ENCODE assay signal across 21 cellular contexts in genomic region chr17:82665226-82665625, GRCh38. TPM values are rescaled to one million over a fixed set of nuclear protein-coding genes. Genes with fewer than 3 reads are reported as not detected.
A peak's percentile ranks its signal among the peaks of the same experiment; 100 is the strongest.
DNase-seq lines count a peak whose midpoint lies in the region; ATAC-seq and TF ChIP-seq lines count a peak whose summit lies in the region.
"Had no signal": no experiment of that assay in that cellular context is flagged by ENCODE, and none has a peak within 500 bp of the region (broad histone marks: within the 10 kb centered on the region; RNA-seq: fewer than 3 reads in every experiment).

No MANE protein-coding gene starts in this region.

- in situ Hi-C loops in transverse colon (cut with MboI; ENCODE audit: low pct_ligation_motif_present in 1 of 4, low pct_unique_long_range_greater_than_20kb in 1 of 4, low sequenced_read_pairs in 3 of 4), result loop anchor here in 2 of 4 donors (10.0 to 25.0 kb wide), 2 partner anchors 97 to 100 kb away; partner anchors contain the start of gene TBCD (in 1 of the 2)

- no peak for TF ChIP-seq POLR2A in transverse colon (IDR thresholded peaks at IDR 0.05)

- TF ChIP-seq EP300 in transverse colon (IDR thresholded peaks at IDR 0.05; ENCODE audit: low read depth), result no peak

- H3K27ac ChIP-seq in transverse colon, result no peak overlapping the region
- H3K27ac ChIP-seq: KMS-11, Peyer's patch, SK-N-MC had no signal

- TF ChIP-seq CTCF in mucosa of descending colon (IDR thresholded peaks at IDR 0.05), result no peak
- no peak for TF ChIP-seq CTCF in transverse colon (IDR thresholded peaks at IDR 0.05)

- intact Hi-C loops in Right ventricle myocardium superior (cut with DNase I), result loop anchor here (10.0 kb wide), 1 partner anchor 100 kb away; no protein-coding TSS in a partner anchor
- intact Hi-C loops in cardiac septum (cut with DNase I), result loop anchor here (5.0 kb wide), 1 partner anchor 72 kb away; the partner anchor contains the start of gene FN3K
- intact Hi-C loops in mucosa of descending colon (cut with DNase I, micrococcal nuclease), result no loop called here
- intact Hi-C loops in posterior vena cava (cut with DNase I), result loop anchor here in 1 of 2 donors (10.0 kb wide), 1 partner anchor 310 kb away; the partner anchor contains the start of gene TEX19
- intact Hi-C loops in transverse colon (cut with DNase I; ENCODE audit: low total_unique reads), result loop anchor here (10.0 kb wide), 1 partner anchor 110 kb away; no protein-coding TSS in a partner anchor

- H3K27me3 ChIP-seq in H7 (ENCODE audit: control insufficient read depth, insufficient read depth, low read length), result no peaks in the 10 kb centered on the region; the same call in 1 of the 2 replicates
- H3K27me3 ChIP-seq in transverse colon, result no peaks in the 10 kb centered on the region
- H3K27me3 ChIP-seq: BE2C, Peyer's patch had no signal

- ATAC-seq in Right ventricle myocardium superior (ENCODE audit: poor library complexity), result no peak
- ATAC-seq in mucosa of descending colon, result no peak
- no peak for ATAC-seq in HG03095 (IDR thresholded peaks at IDR 0.05; ENCODE audit: unreplicated experiment)

- H3K36me3 ChIP-seq in mucosa of descending colon (ENCODE audit: low read depth), result no peaks in the 10 kb centered on the region
- no peaks in the 10 kb centered on the region for H3K36me3 ChIP-seq in H7 (replicated peaks; ENCODE audit: control insufficient read depth, insufficient read depth, low read length)
- no peaks in the 10 kb centered on the region for H3K36me3 ChIP-seq in transverse colon
- H3K36me3 ChIP-seq: BE2C, Peyer's patch had no signal

- 85 to 91% methylated on average over 8 to 11 of the region's 11 CpGs for WGBS in transverse colon (ENCODE audit: low coverage in 1 of 2), 2 donors

- DNase-seq in Right ventricle myocardium superior, result peak; percentile 8
- no peak for DNase-seq in cardiac septum (ENCODE audit: low spot score)
- peak in 2 of 3 donors; percentile 9 to 11 for DNase-seq in mucosa of descending colon
- peak; percentile 67 for DNase-seq in posterior vena cava (ENCODE audit: low spot score)
- DNase-seq in H7, result no peak
- DNase-seq in transverse colon, result no peak
- DNase-seq: 8988T, ACHN, Calu3, DMS79 treated with DMSO at 0.1 percent for 48 hours, NCI-H1048, NCI-H1694, NCI-H2029 treated with DMSO at 0.1 percent for 48 hours, NCI-H510A, NCI-H69, Peyer's patch, SIG-M5 had no signal

- H3K4me3 ChIP-seq in mucosa of descending colon, result no peak overlapping the region
- H3K4me3 ChIP-seq in H7 (ENCODE audit: insufficient read depth, low read depth, low read length), result no peak overlapping the region
- H3K4me3 ChIP-seq in transverse colon, result no peak overlapping the region
- H3K4me3 ChIP-seq: Peyer's patch had no signal

- no peaks in the 10 kb centered on the region for H3K9me3 ChIP-seq in mucosa of descending colon
- no peaks in the 10 kb centered on the region for H3K9me3 ChIP-seq in transverse colon
- H3K9me3 ChIP-seq: BE2C, Peyer's patch had no signal

- H3K4me1 ChIP-seq in mucosa of descending colon (ENCODE audit: low read depth) (peaks cover 4% of the 10 kb centered on the region), transverse colon (peaks cover 0 to 12% (median 3%) of the 10 kb centered on the region in 4 donors)

RNA-seq across cellular contexts. Expression of gene WDR45B, which starts 17.0 kb away (rescaled TPM):
- total RNA-seq in Right ventricle myocardium superior, result 34.3 TPM
- 45.4 TPM for total RNA-seq in cardiac septum
- 10 to 100 TPM; 69.0 to 76.0 (median 74.4) TPM for total RNA-seq in mucosa of descending colon
- 10 to 100 TPM; 49.7 to 56.5 TPM for total RNA-seq in posterior vena cava
- total RNA-seq in H7 (2014; rRNA removed; shearing (Covaris generic)), result 131 and 150 TPM in 2 replicates
- 100 to 1,000 TPM in 1 of 4 donors, 10 to 100 TPM in 3; 68.1 to 108 (median 83.6) TPM for total RNA-seq in transverse colon

RNA-seq across cellular contexts. Expression of gene RAB40B, which starts 33.3 kb away (rescaled TPM):
- total RNA-seq in Right ventricle myocardium superior (20.7 TPM), cardiac septum (31.9 TPM), mucosa of descending colon (10 to 100 TPM; 21.0 to 52.4 (median 23.9) TPM), posterior vena cava (1 to 10 TPM; 4.2 to 6.3 TPM), transverse colon (10 to 100 TPM; 26.5 to 83.0 (median 59.6) TPM)
- total RNA-seq in H7 (2014; rRNA removed; shearing (Covaris generic)), result 0.85 and 1.7 TPM in 2 replicates

RNA-seq across cellular contexts. Expression of gene FN3KRP, which starts 51.3 kb away (rescaled TPM):
- total RNA-seq in Right ventricle myocardium superior (13.2 TPM), cardiac septum (16.2 TPM), mucosa of descending colon (10 to 100 TPM; 30.8 to 36.1 (median 34.8) TPM), posterior vena cava (10 to 100 TPM; 18.5 to 19.5 TPM), transverse colon (10 to 100 TPM; 16.3 to 39.6 (median 26.8) TPM)
- 12.2 and 14.8 TPM in 2 replicates for total RNA-seq in H7 (2014; rRNA removed; shearing (Covaris generic))

Comparison
In these comparisons a context has a peak if more than half of its experiments do, and no peak if none do; other contexts are left out.
1. DNase-seq: peak in Right ventricle myocardium superior (single experiment), mucosa of descending colon (2 of 3) and posterior vena cava (single experiment); none in cardiac septum (single experiment), H7 (single experiment) and transverse colon (single experiment).
2. intact Hi-C loops: an anchor here in Right ventricle myocardium superior (10.0 kb wide), cardiac septum (5.0 kb wide) and transverse colon (10.0 kb wide); none called in mucosa of descending colon.